Comparison of ENCODE assay signal across 10 cellular contexts in genomic region chr7:139681812-139682135, GRCh38.
DNase-seq lines count a peak whose midpoint lies in the region; ATAC-seq and TF ChIP-seq lines count a peak whose summit lies in the region.
"Had no signal": no experiment of that assay in that cellular context is flagged by ENCODE, and none has a peak within 500 bp of the region (broad histone marks: within the 10 kb centered on the region; RNA-seq: fewer than 3 reads in every experiment).

No MANE protein-coding gene starts in this region.

- no peak for DNase-seq in GM12865 (ENCODE audit: low read depth)
- no peak for DNase-seq in RWPE2 (ENCODE audit: low spot score)
- DNase-seq in endodermal cell: no peak
- DNase-seq in psoas muscle: no peak
- no peak for DNase-seq in MV-4-11 (lab: John Stamatoyannopoulos, UW)
- DNase-seq: effector CD4-positive, alpha-beta T cell; NCI-H1694 treated with DMSO at 0.1 percent for 48 hours; ovary had no signal

- H3K36me3 Mint-ChIP-seq in endodermal cell (ENCODE audit: low read depth): peaks cover 50% of the 10 kb centered on the region

- no peaks in the 10 kb centered on the region; the same call in 1 of the 2 replicates for H3K36me3 ChIP-seq in RWPE2 (ENCODE audit: low read depth)
- peaks cover 45% of the 10 kb centered on the region for H3K36me3 ChIP-seq in endodermal cell (ENCODE audit: control insufficient read depth, insufficient read depth, low read length)
- peaks cover 0 to 3% of the 10 kb centered on the region in 2 donors for H3K36me3 ChIP-seq in psoas muscle (ENCODE audit: insufficient read depth in 1 of 2, low read depth in 1 of 2)
- H3K36me3 ChIP-seq: ovary had no signal

- peaks cover 42% of the 10 kb centered on the region for H3K4me1 Mint-ChIP-seq in endodermal cell

- H3K27ac Mint-ChIP-seq in endodermal cell: peak overlapping the region; percentile 26

- H3K4me3 ChIP-seq in GM12865 (ENCODE audit: low read depth, low read length) (0 out of 2 replicates have a peak overlapping the region, but pooled peaks have one; percentile 1), RWPE2 (ENCODE audit: severe bottlenecking) (no peak overlapping the region), endodermal cell (ENCODE audit: low read length) (no peak overlapping the region), psoas muscle (no peak overlapping the region)
- H3K4me3 ChIP-seq: ovary had no signal

- H3K27ac ChIP-seq in RWPE2 (ENCODE audit: poor library complexity, severe bottlenecking) (peak overlapping the region; percentile 83), endodermal cell (ENCODE audit: low read depth, low read length) (no peak overlapping the region), psoas muscle (peak overlapping the region; percentile 79)

- H3K27me3 ChIP-seq in RWPE2 (ENCODE audit: insufficient read depth, poor library complexity, severe bottlenecking): no peaks in the 10 kb centered on the region
- H3K27me3 ChIP-seq in endodermal cell (ENCODE audit: control insufficient read depth, insufficient read depth, low read length, poor library complexity, severe bottlenecking): no peaks in the 10 kb centered on the region
- H3K27me3 ChIP-seq in psoas muscle (ENCODE audit: insufficient read depth in 3 of 3, low read length in 2 of 3): no peaks in the 10 kb centered on the region
- H3K27me3 ChIP-seq: ovary had no signal

- H3K9me3 ChIP-seq in RWPE2 (ENCODE audit: severe bottlenecking): no peaks in the 10 kb centered on the region
- H3K9me3 ChIP-seq in endodermal cell (ENCODE audit: control insufficient read depth, low read length): peaks cover 25% of the 10 kb centered on the region
- no peaks in the 10 kb centered on the region for H3K9me3 ChIP-seq in psoas muscle
- H3K9me3 ChIP-seq: ovary had no signal

- H3K9me3 Mint-ChIP-seq in endodermal cell: peaks cover 15% of the 10 kb centered on the region

- whole genome bisulfite sequencing in endodermal cell (ENCODE audit: insufficient coverage in 1 of 2, insufficient read length in 1 of 2), 2 experiments: 92 to 95% methylated on average over 4 of the region's 4 CpGs
- 55 to 62% (median 60%) methylated on average over 4 of the region's 4 CpGs for WGBS in psoas muscle, 3 donors

- peaks cover 47% of the 10 kb centered on the region for H3K4me1 ChIP-seq in RWPE2 (ENCODE audit: insufficient read depth, poor library complexity, severe bottlenecking)
- H3K4me1 ChIP-seq in endodermal cell (ENCODE audit: control insufficient read depth, insufficient read depth, low read length): peaks cover 15% of the 10 kb centered on the region
- H3K4me1 ChIP-seq in psoas muscle: peaks cover 54% of the 10 kb centered on the region

- ATAC-seq in RWPE2 (ENCODE audit: low read depth) (no peak), psoas muscle (peak in 1 of 4 donors; percentile 0), GM18870 (IDR thresholded peaks at IDR 0.05; ENCODE audit: unreplicated experiment) (no peak), HG03354 (IDR thresholded peaks at IDR 0.05; ENCODE audit: poor library complexity, severe bottlenecking, unreplicated experiment) (no peak)

- no peaks in the 10 kb centered on the region for H3K27me3 Mint-ChIP-seq in endodermal cell (ENCODE audit: insufficient read depth)

- H3K9ac ChIP-seq in endodermal cell (ENCODE audit: extremely low read depth, low read length, poor library complexity, severe bottlenecking): no peak overlapping the region

- H3K4me3 Mint-ChIP-seq in endodermal cell: no peak overlapping the region

- TF ChIP-seq CTCF in GM12865 (IDR thresholded peaks at IDR 0.05; ENCODE audit: insufficient read depth, low read depth, low read length, missing control alignments): no peak
- TF ChIP-seq CTCF in RWPE2 (IDR thresholded peaks at IDR 0.05; ENCODE audit: poor library complexity, severe bottlenecking): no peak
- no peak for TF ChIP-seq CTCF in endodermal cell (conservative IDR thresholded peaks at IDR 0.05)
- TF ChIP-seq CTCF in psoas muscle (IDR thresholded peaks at IDR 0.05): no peak

- intact Hi-C loops in psoas muscle (cut with DNase I): no loop called here
